In genomic region chr1:59074574-59074973, GRCh38 we compare ENCODE assay signal across 2 cellular contexts.
TF ChIP-seq lines count a peak whose summit lies in the region.

No MANE protein-coding gene starts in this region.

TF ChIP-seq in HepG2, 621 proteins besides CTCF, POLR2A, EP300 and RAD21 (continues in another document):
- TF ChIP-seq CBX2 (IDR thresholded peaks at IDR 0.05; ENCODE audit: low read depth, low read length) (no peak), CBX2 (CRISPR knock-in tag; IDR thresholded peaks at IDR 0.05; ENCODE audit: low read depth) (no peak), CREBL2 (CRISPR knock-in tag; IDR thresholded peaks at IDR 0.05; ENCODE audit: borderline replicate concordance) (no peak), HNF4A (CRISPR knock-in tag; IDR thresholded peaks at IDR 0.05) (peak; percentile 60), FOXP1 (IDR thresholded peaks at IDR 0.05) (no peak), FOXP1 (CRISPR knock-in tag; IDR thresholded peaks at IDR 0.05) (peak; percentile 15; the same call in 1 of the 2 replicates), ZNF644 (CRISPR knock-in tag; IDR thresholded peaks at IDR 0.05; ENCODE audit: low read depth) (no peak), FOXA1 (IDR thresholded peaks at IDR 0.05) (no peak), FOXA1 (CRISPR knock-in tag; IDR thresholded peaks at IDR 0.05) (peak; percentile 49; the same call in 1 of the 2 replicates), CEBPG (CRISPR knock-in tag; IDR thresholded peaks at IDR 0.05) (peak; percentile 34; the same call in 1 of the 2 replicates), HNF4G (IDR thresholded peaks at IDR 0.05; ENCODE audit: borderline replicate concordance, low read depth, low read length) (no peak), HNF4G (CRISPR knock-in tag; IDR thresholded peaks at IDR 0.05; ENCODE audit: borderline replicate concordance, low read depth) (no peak), GATAD2A (CRISPR knock-in tag; IDR thresholded peaks at IDR 0.05) (peak; percentile 43; the same call in 1 of the 2 replicates), ARID3A (IDR thresholded peaks at IDR 0.05; ENCODE audit: low read depth, low read length) (peak; percentile 20; the same call in 1 of the 2 replicates), RARA (CRISPR knock-in tag; IDR thresholded peaks at IDR 0.05) (peak; percentile 33; the same call in 1 of the 2 replicates), ARID5B (CRISPR knock-in tag; IDR thresholded peaks at IDR 0.05) (0 out of 2 replicates have a peak, but pooled peaks have one; percentile 48), CREM (IDR thresholded peaks at IDR 0.05) (peak; percentile 32; the same call in 1 of the 2 replicates), CREM (CRISPR knock-in tag; IDR thresholded peaks at IDR 0.05) (no peak), HMGXB4 (CRISPR knock-in tag; IDR thresholded peaks at IDR 0.05; ENCODE audit: borderline replicate concordance in 1 of 2, low read depth in 1 of 2) (no peak), FOXA3 (CRISPR knock-in tag; IDR thresholded peaks at IDR 0.05) (peak; percentile 61), ZNF20 (CRISPR knock-in tag; IDR thresholded peaks at IDR 0.05) (no peak), MTA1 (CRISPR knock-in tag; IDR thresholded peaks at IDR 0.05; ENCODE audit: borderline replicate concordance) (no peak), NFYB (CRISPR knock-in tag; IDR thresholded peaks at IDR 0.05) (no peak), ATF4 (CRISPR knock-in tag; IDR thresholded peaks at IDR 0.05) (peak in 1 of 2 experiments; percentile 20; a peak in 1 of 4 replicates), CREB1 (IDR thresholded peaks at IDR 0.05) (no peak), CREB1 (CRISPR knock-in tag; IDR thresholded peaks at IDR 0.05) (peak; percentile 30; the same call in 1 of the 2 replicates)

TF ChIP-seq in H1, 55 proteins besides CTCF, POLR2A, EP300 and RAD21:
- TF ChIP-seq SIN3A (conservative IDR thresholded peaks at IDR 0.05 in 1 of 2, IDR thresholded peaks at IDR 0.05 in 1 of 2; ENCODE audit: low read depth in 1 of 2, low read length in 2 of 2) (no peak), ATF3 (IDR thresholded peaks at IDR 0.05; ENCODE audit: insufficient read depth, low read depth, low read length) (no peak), YY1 (IDR thresholded peaks at IDR 0.05; ENCODE audit: low read depth, low read length) (no peak), RXRA (IDR thresholded peaks at IDR 0.05; ENCODE audit: insufficient read depth, low read depth, low read length) (no peak)
